In the genomic region with DNA sequence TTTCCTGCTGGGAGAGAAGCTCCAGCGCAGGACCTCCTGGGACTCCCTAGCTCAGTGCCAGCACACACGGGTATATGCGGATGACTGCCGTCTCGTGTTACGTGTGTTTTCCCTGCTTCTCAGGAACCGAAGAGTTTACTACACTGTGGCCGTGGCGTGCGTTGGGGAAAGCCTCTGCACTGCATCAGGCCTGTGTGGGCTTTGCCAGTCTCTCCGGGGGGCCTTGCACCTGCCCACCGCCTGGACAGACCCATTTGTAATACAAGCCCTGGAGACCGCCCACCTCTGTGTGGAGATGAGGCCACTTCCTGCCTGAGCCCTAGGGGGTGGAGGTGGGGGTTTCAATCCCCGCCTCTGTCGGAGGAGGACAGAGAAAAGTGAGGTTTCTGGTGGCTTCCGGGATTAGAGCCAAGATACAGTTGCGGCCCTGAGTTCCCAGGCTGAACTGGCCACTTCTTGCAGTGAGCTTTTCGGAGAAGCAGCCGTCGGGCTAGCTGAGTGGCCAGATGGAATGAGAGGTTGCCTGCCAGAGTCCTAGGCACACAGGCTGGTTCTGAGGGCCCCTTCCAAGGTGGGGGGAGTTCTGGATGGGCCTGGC, we compare ENCODE assay signal across 1 cellular context.
A peak's percentile ranks its signal among the peaks of the same experiment; 100 is the strongest.
TF ChIP-seq lines count a peak whose summit lies in the region.

No MANE protein-coding gene starts in this region.

TF ChIP-seq in HEK293, 187 proteins besides CTCF, POLR2A, EP300 and RAD21 (continued from another document and continues in another):
- TF ChIP-seq, protein P1, sequence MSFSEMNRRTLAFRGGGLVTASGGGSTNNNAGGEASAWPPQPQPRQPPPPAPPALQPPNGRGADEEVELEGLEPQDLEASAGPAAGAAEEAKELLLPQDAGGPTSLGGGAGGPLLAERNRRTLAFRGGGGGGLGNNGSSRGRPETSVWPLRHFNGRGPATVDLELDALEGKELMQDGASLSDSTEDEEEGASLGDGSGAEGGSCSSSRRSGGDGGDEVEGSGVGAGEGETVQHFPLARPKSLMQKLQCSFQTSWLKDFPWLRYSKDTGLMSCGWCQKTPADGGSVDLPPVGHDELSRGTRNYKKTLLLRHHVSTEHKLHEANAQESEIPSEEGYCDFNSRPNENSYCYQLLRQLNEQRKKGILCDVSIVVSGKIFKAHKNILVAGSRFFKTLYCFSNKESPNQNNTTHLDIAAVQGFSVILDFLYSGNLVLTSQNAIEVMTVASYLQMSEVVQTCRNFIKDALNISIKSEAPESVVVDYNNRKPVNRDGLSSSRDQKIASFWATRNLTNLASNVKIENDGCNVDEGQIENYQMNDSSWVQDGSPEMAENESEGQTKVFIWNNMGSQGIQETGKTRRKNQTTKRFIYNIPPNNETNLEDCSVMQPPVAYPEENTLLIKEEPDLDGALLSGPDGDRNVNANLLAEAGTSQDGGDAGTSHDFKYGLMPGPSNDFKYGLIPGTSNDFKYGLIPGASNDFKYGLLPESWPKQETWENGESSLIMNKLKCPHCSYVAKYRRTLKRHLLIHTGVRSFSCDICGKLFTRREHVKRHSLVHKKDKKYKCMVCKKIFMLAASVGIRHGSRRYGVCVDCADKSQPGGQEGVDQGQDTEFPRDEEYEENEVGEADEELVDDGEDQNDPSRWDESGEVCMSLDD (tag by site-specific recombination; IDR thresholded peaks at IDR 0.05) = no peak
- TF ChIP-seq ZNF423 (tag by site-specific recombination; IDR thresholded peaks at IDR 0.05) = peak; percentile 92
- no peak for TF ChIP-seq ZNF10 (tag by site-specific recombination; IDR thresholded peaks at IDR 0.05)
- TF ChIP-seq ZNF426 (tag by site-specific recombination; IDR thresholded peaks at IDR 0.05) = no peak
- TF ChIP-seq, protein P2, sequence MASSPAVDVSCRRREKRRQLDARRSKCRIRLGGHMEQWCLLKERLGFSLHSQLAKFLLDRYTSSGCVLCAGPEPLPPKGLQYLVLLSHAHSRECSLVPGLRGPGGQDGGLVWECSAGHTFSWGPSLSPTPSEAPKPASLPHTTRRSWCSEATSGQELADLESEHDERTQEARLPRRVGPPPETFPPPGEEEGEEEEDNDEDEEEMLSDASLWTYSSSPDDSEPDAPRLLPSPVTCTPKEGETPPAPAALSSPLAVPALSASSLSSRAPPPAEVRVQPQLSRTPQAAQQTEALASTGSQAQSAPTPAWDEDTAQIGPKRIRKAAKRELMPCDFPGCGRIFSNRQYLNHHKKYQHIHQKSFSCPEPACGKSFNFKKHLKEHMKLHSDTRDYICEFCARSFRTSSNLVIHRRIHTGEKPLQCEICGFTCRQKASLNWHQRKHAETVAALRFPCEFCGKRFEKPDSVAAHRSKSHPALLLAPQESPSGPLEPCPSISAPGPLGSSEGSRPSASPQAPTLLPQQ (tag by site-specific recombination; IDR thresholded peaks at IDR 0.05) = no peak
- TF ChIP-seq, protein P3, sequence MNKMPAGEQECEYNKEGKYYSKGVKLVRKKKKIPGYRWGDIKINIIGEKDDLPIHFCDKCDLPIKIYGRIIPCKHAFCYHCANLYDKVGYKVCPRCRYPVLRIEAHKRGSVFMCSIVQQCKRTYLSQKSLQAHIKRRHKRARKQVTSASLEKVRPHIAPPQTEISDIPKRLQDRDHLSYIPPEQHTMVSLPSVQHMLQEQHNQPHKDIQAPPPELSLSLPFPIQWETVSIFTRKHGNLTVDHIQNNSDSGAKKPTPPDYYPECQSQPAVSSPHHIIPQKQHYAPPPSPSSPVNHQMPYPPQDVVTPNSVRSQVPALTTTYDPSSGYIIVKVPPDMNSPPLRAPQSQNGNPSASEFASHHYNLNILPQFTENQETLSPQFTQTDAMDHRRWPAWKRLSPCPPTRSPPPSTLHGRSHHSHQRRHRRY (tag by site-specific recombination; IDR thresholded peaks at IDR 0.05) = no peak
- TF ChIP-seq, protein P4, sequence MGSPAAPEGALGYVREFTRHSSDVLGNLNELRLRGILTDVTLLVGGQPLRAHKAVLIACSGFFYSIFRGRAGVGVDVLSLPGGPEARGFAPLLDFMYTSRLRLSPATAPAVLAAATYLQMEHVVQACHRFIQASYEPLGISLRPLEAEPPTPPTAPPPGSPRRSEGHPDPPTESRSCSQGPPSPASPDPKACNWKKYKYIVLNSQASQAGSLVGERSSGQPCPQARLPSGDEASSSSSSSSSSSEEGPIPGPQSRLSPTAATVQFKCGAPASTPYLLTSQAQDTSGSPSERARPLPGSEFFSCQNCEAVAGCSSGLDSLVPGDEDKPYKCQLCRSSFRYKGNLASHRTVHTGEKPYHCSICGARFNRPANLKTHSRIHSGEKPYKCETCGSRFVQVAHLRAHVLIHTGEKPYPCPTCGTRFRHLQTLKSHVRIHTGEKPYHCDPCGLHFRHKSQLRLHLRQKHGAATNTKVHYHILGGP (tag by site-specific recombination; IDR thresholded peaks at IDR 0.05) = no peak
- no peak for TF ChIP-seq HOXC10 (CRISPR knock-in tag; IDR thresholded peaks at IDR 0.05)
- TF ChIP-seq, protein P5, sequence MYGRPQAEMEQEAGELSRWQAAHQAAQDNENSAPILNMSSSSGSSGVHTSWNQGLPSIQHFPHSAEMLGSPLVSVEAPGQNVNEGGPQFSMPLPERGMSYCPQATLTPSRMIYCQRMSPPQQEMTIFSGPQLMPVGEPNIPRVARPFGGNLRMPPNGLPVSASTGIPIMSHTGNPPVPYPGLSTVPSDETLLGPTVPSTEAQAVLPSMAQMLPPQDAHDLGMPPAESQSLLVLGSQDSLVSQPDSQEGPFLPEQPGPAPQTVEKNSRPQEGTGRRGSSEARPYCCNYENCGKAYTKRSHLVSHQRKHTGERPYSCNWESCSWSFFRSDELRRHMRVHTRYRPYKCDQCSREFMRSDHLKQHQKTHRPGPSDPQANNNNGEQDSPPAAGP (tag by site-specific recombination; IDR thresholded peaks at IDR 0.05) = no peak
- TF ChIP-seq ZNF558 (tag by site-specific recombination; IDR thresholded peaks at IDR 0.05) = no peak
- TF ChIP-seq, protein P6, sequence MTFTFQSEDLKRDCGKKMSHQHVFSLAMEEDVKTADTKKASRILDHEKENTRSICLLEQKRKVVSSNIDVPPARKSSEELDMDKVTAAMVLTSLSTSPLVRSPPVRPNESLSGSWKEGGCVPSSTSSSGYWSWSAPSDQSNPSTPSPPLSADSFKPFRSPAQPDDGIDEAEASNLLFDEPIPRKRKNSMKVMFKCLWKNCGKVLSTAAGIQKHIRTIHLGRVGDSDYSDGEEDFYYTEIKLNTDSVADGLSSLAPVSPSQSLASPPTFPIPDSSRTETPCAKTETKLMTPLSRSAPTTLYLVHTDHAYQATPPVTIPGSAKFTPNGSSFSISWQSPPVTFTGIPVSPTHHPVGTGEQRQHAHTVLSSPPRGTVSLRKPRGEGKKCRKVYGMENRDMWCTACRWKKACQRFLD (tag by site-specific recombination; IDR thresholded peaks at IDR 0.05) = no peak
- no peak for TF ChIP-seq ZFP37 (tag by site-specific recombination; IDR thresholded peaks at IDR 0.05)
- TF ChIP-seq, protein P7, sequence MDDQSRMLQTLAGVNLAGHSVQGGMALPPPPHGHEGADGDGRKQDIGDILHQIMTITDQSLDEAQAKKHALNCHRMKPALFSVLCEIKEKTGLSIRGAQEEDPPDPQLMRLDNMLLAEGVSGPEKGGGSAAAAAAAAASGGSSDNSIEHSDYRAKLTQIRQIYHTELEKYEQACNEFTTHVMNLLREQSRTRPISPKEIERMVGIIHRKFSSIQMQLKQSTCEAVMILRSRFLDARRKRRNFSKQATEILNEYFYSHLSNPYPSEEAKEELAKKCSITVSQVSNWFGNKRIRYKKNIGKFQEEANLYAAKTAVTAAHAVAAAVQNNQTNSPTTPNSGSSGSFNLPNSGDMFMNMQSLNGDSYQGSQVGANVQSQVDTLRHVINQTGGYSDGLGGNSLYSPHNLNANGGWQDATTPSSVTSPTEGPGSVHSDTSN (CRISPR knock-in tag; IDR thresholded peaks at IDR 0.05) = no peak
- peak; percentile 75 for TF ChIP-seq SP2 (tag by site-specific recombination; IDR thresholded peaks at IDR 0.05)
- TF ChIP-seq, protein P8, sequence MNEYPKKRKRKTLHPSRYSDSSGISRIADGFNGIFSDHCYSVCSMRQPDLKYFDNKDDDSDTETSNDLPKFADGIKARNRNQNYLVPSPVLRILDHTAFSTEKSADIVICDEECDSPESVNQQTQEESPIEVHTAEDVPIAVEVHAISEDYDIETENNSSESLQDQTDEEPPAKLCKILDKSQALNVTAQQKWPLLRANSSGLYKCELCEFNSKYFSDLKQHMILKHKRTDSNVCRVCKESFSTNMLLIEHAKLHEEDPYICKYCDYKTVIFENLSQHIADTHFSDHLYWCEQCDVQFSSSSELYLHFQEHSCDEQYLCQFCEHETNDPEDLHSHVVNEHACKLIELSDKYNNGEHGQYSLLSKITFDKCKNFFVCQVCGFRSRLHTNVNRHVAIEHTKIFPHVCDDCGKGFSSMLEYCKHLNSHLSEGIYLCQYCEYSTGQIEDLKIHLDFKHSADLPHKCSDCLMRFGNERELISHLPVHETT (tag by site-specific recombination; IDR thresholded peaks at IDR 0.05) = no peak
- peak; percentile 96 for TF ChIP-seq ZIC2 (tag by site-specific recombination; IDR thresholded peaks at IDR 0.05)
- no peak for TF ChIP-seq ZNF175 (tag by site-specific recombination; IDR thresholded peaks at IDR 0.05)
- TF ChIP-seq ZNF433 (tag by site-specific recombination; IDR thresholded peaks at IDR 0.05; ENCODE audit: low read depth) = no peak
- TF ChIP-seq ZNF571 (tag by site-specific recombination; IDR thresholded peaks at IDR 0.05) = no peak
- TF ChIP-seq YY1 (tag by site-specific recombination; IDR thresholded peaks at IDR 0.05) = no peak
- peak; percentile 98 for TF ChIP-seq EGR2 (tag by site-specific recombination; IDR thresholded peaks at IDR 0.05; ENCODE audit: low read depth)
- no peak for TF ChIP-seq YY2 (tag by site-specific recombination; IDR thresholded peaks at IDR 0.05)
- TF ChIP-seq, protein P9, sequence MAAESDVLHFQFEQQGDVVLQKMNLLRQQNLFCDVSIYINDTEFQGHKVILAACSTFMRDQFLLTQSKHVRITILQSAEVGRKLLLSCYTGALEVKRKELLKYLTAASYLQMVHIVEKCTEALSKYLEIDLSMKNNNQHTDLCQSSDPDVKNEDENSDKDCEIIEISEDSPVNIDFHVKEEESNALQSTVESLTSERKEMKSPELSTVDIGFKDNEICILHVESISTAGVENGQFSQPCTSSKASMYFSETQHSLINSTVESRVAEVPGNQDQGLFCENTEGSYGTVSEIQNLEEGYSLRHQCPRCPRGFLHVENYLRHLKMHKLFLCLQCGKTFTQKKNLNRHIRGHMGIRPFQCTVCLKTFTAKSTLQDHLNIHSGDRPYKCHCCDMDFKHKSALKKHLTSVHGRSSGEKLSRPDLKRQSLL (tag by site-specific recombination; IDR thresholded peaks at IDR 0.05) = peak; percentile 90; the same call in 1 of the 2 replicates
- TF ChIP-seq, protein P10, sequence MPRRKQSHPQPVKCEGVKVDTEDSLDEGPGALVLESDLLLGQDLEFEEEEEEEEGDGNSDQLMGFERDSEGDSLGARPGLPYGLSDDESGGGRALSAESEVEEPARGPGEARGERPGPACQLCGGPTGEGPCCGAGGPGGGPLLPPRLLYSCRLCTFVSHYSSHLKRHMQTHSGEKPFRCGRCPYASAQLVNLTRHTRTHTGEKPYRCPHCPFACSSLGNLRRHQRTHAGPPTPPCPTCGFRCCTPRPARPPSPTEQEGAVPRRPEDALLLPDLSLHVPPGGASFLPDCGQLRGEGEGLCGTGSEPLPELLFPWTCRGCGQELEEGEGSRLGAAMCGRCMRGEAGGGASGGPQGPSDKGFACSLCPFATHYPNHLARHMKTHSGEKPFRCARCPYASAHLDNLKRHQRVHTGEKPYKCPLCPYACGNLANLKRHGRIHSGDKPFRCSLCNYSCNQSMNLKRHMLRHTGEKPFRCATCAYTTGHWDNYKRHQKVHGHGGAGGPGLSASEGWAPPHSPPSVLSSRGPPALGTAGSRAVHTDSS (tag by site-specific recombination; IDR thresholded peaks at IDR 0.05) = no peak
- TF ChIP-seq ZNF214 (tag by site-specific recombination; IDR thresholded peaks at IDR 0.05; ENCODE audit: borderline replicate concordance) = no peak
- TF ChIP-seq ZNF19 (tag by site-specific recombination; IDR thresholded peaks at IDR 0.05; ENCODE audit: low read depth) = no peak
- TF ChIP-seq TCF7L2 (IDR thresholded peaks at IDR 0.05; ENCODE audit: borderline replicate concordance, low read depth, low read length) = no peak
- TF ChIP-seq, protein P11, sequence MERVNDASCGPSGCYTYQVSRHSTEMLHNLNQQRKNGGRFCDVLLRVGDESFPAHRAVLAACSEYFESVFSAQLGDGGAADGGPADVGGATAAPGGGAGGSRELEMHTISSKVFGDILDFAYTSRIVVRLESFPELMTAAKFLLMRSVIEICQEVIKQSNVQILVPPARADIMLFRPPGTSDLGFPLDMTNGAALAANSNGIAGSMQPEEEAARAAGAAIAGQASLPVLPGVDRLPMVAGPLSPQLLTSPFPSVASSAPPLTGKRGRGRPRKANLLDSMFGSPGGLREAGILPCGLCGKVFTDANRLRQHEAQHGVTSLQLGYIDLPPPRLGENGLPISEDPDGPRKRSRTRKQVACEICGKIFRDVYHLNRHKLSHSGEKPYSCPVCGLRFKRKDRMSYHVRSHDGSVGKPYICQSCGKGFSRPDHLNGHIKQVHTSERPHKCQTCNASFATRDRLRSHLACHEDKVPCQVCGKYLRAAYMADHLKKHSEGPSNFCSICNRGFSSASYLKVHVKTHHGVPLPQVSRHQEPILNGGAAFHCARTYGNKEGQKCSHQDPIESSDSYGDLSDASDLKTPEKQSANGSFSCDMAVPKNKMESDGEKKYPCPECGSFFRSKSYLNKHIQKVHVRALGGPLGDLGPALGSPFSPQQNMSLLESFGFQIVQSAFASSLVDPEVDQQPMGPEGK (tag by site-specific recombination; IDR thresholded peaks at IDR 0.05) = peak; percentile 86
- TF ChIP-seq ZNF404 (tag by site-specific recombination; IDR thresholded peaks at IDR 0.05) = no peak
- no peak for TF ChIP-seq ZNF785 (tag by site-specific recombination; IDR thresholded peaks at IDR 0.05)
- TF ChIP-seq, protein P12, sequence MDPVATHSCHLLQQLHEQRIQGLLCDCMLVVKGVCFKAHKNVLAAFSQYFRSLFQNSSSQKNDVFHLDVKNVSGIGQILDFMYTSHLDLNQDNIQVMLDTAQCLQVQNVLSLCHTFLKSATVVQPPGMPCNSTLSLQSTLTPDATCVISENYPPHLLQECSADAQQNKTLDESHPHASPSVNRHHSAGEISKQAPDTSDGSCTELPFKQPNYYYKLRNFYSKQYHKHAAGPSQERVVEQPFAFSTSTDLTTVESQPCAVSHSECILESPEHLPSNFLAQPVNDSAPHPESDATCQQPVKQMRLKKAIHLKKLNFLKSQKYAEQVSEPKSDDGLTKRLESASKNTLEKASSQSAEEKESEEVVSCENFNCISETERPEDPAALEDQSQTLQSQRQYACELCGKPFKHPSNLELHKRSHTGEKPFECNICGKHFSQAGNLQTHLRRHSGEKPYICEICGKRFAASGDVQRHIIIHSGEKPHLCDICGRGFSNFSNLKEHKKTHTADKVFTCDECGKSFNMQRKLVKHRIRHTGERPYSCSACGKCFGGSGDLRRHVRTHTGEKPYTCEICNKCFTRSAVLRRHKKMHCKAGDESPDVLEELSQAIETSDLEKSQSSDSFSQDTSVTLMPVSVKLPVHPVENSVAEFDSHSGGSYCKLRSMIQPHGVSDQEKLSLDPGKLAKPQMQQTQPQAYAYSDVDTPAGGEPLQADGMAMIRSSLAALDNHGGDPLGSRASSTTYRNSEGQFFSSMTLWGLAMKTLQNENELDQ (tag by site-specific recombination; IDR thresholded peaks at IDR 0.05; ENCODE audit: low read depth) = no peak
- no peak for TF ChIP-seq ZNF624 (tag by site-specific recombination; IDR thresholded peaks at IDR 0.05)
- no peak for TF ChIP-seq ZNF830 (tag by site-specific recombination; IDR thresholded peaks at IDR 0.05; ENCODE audit: low read depth)
